Comparison of ENCODE assay signal across 15 cellular contexts in the genomic region with DNA sequence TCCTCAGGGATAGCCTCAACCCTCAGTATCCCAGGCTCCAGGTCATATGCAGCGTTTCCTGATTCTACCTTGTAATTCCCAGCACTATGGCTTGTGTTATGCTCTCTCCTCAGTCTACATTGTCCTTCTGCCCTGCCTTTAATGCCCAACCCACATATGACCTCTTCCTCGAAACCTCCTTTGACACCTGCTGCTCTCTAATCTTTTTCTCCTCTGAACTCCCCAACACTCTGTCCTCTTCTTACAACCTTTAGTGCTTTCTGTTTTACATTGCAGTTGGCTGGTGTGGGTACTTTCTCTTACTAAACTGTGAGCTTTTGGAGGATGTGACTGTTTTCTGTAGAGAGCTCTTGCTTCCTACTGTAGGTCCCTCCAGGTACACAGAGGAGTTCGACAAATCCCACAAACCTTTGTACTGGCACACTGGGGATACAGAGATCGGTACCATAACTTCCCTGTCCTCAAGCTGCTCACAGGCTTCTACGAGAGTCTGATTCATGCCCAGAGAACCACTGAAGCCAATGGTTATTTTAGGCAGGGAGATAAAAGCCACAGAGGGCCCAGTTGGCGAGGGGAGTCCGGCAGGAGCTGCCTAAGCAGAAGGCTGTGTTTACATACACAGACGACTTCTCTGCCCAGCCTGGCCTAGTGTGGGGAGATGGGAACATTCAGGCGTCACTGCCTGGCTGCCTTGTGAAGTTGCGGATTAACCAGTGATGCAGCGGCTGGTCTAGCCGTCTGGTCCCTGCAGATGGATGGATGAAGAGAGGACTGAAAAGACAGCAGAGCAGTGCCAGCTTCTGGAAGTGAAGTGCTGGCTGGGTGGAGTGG. TPM values are rescaled to one million over a fixed set of nuclear protein-coding genes. Genes with fewer than 3 reads are reported as not detected.
DNase-seq lines count a peak whose midpoint lies in the region; ATAC-seq and TF ChIP-seq lines count a peak whose summit lies in the region.
"Had no signal": no experiment of that assay in that cellular context is flagged by ENCODE, and none has a peak within 500 bp of the region (broad histone marks: within the 10 kb centered on the region; RNA-seq: fewer than 3 reads in every experiment).

No MANE protein-coding gene starts in this region.

- ATAC-seq in GM18867 (IDR thresholded peaks at IDR 0.05; ENCODE audit: unreplicated experiment), result peak; percentile 49
- no peak for ATAC-seq in HG03039 (IDR thresholded peaks at IDR 0.05; ENCODE audit: unreplicated experiment)
- ATAC-seq: foreskin keratinocyte had no signal

- H3K27ac ChIP-seq in left ventricle myocardium inferior (replicated peaks) (peak overlapping the region; percentile 75), skeletal muscle tissue (ENCODE audit: low read depth, low read length) (peak overlapping the region; percentile 87), SK-N-SH (ENCODE audit: low read depth in 2 of 2, low read length in 1 of 2) (no peak overlapping the region)
- H3K27ac ChIP-seq: foreskin keratinocyte, PC-9 had no signal

- H2AFZ ChIP-seq in SK-N-SH (ENCODE audit: low read depth), result no peak overlapping the region
- H2AFZ ChIP-seq: PC-9 had no signal

- POLR2A ChIA-PET in SK-N-SH (lab: Yijun Ruan, JAX), result no interaction called here

- CTCF ChIA-PET in SK-N-SH (lab: Yijun Ruan, JAX), result interaction anchor here (1.1 to 23.2 kb wide), 6 partner anchors 9 to 153 kb away, joined by 3 to 560 read pairs (median 8); no protein-coding TSS in a partner anchor

- H3K9ac ChIP-seq in skeletal muscle tissue (ENCODE audit: low read depth in 1 of 3, low read length in 3 of 3), result peak overlapping the region; percentile 1 to 69 (median 66)
- no peak overlapping the region for H3K9ac ChIP-seq in SK-N-SH

- no peaks in the 10 kb centered on the region for H3K9me2 ChIP-seq in SK-N-SH

- H4K20me1 ChIP-seq in SK-N-SH (ENCODE audit: insufficient read depth), result no peaks in the 10 kb centered on the region

- no peak overlapping the region for H3K4me2 ChIP-seq in SK-N-SH
- H3K4me2 ChIP-seq: PC-9 had no signal

- 77% methylated on average over 12 of the region's 12 CpGs for WGBS in SK-N-SH (ENCODE audit: low lambda C conversion rate)

- DNase-seq in amniotic epithelial cell (ENCODE audit: low read depth), result peak; percentile 70
- peak; percentile 72 for DNase-seq in left ventricle myocardium inferior
- no peak for DNase-seq in SK-N-SH
- no peak for DNase-seq in activated naive CD4-positive, alpha-beta T cell treated with Interleukin-2 at 50 U/mL for 16 hours
- no peak for DNase-seq in SW 1271 (lab: John Stamatoyannopoulos, UW)
- DNase-seq: activated gamma-delta T cell treated with Interleukin-2 at 50 U/mL for 16 hours; CD4-positive, alpha-beta T cell; foreskin keratinocyte; PC-9; stimulated activated CD4-positive, alpha-beta T cell treated with anti-CD3 and anti-CD28 coated beads, Interleukin-2, amount 100 ng/mL, for 48 hours; stimulated activated naive CD4-positive, alpha-beta T cell had no signal

- no peaks in the 10 kb centered on the region for H3K27me3 ChIP-seq in left ventricle myocardium inferior (ENCODE audit: low read depth)
- H3K27me3 ChIP-seq in skeletal muscle tissue (ENCODE audit: control insufficient read depth in 3 of 3, insufficient read depth in 3 of 3, low read length in 3 of 3), result no peaks in the 10 kb centered on the region
- H3K27me3 ChIP-seq in SK-N-SH (ENCODE audit: insufficient read depth), result no peaks in the 10 kb centered on the region

- H3K9me3 ChIP-seq in left ventricle myocardium inferior (replicated peaks) (no peaks in the 10 kb centered on the region), skeletal muscle tissue (ENCODE audit: control insufficient read depth in 3 of 3, low read length in 3 of 3) (no peaks in the 10 kb centered on the region), SK-N-SH (no peaks in the 10 kb centered on the region)

- H3K79me2 ChIP-seq in SK-N-SH (ENCODE audit: insufficient read depth), result no peaks in the 10 kb centered on the region

- H3F3A ChIP-seq in SK-N-SH (replicated peaks; ENCODE audit: insufficient read depth), result peaks cover 3% of the 10 kb centered on the region

- intact Hi-C loops in left ventricle myocardium inferior (cut with micrococcal nuclease), result no loop called here

- no peak for TF ChIP-seq CTCF in left ventricle myocardium inferior (IDR thresholded peaks at IDR 0.05; ENCODE audit: borderline replicate concordance)
- no peak for TF ChIP-seq CTCF in SK-N-SH (IDR thresholded peaks at IDR 0.05)

- H3K36me3 ChIP-seq in left ventricle myocardium inferior, result no peaks in the 10 kb centered on the region
- H3K36me3 ChIP-seq in skeletal muscle tissue (ENCODE audit: control insufficient read depth in 3 of 3, insufficient read depth in 3 of 3, low read length in 3 of 3), result no peaks in the 10 kb centered on the region
- no peaks in the 10 kb centered on the region for H3K36me3 ChIP-seq in SK-N-SH (replicated peaks in 1 of 2; ENCODE audit: control insufficient read depth in 1 of 2, insufficient read depth in 2 of 2, low read length in 1 of 2)

- no peak for TF ChIP-seq RAD21 in SK-N-SH (IDR thresholded peaks at IDR 0.05; ENCODE audit: low read length)

- H3K4me1 ChIP-seq in left ventricle myocardium inferior, result peaks cover 69% of the 10 kb centered on the region
- peaks cover 39 to 59% (median 43%) of the 10 kb centered on the region in 3 donors for H3K4me1 ChIP-seq in skeletal muscle tissue (ENCODE audit: control insufficient read depth in 3 of 3, insufficient read depth in 3 of 3, low read length in 3 of 3)
- H3K4me1 ChIP-seq in SK-N-SH (ENCODE audit: control insufficient read depth in 1 of 2, insufficient read depth in 2 of 2, low read depth in 1 of 2, low read length in 1 of 2), result peaks cover 0 to 12% of the 10 kb centered on the region in 2 experiments; a peak in 1 of 4 replicates
- H3K4me1 ChIP-seq: foreskin keratinocyte had no signal

- no peak for TF ChIP-seq EP300 in SK-N-SH (IDR thresholded peaks at IDR 0.05; ENCODE audit: borderline replicate concordance in 1 of 2, low read depth in 1 of 2, low read length in 1 of 2)

- H3K4me3 ChIP-seq in left ventricle myocardium inferior (no peak overlapping the region), skeletal muscle tissue (ENCODE audit: low read length in 3 of 3) (peak overlapping the region; percentile 32 to 49 (median 47)), SK-N-SH (ENCODE audit: low read depth in 2 of 2, low read length in 1 of 2) (no peak overlapping the region)
- H3K4me3 ChIP-seq: PC-9 had no signal

TF ChIP-seq in SK-N-SH, 30 proteins besides CTCF, POLR2A, EP300 and RAD21:
- no peak for TF ChIP-seq RFX5 (IDR thresholded peaks at IDR 0.05; ENCODE audit: low read length)
- TF ChIP-seq YY1 (IDR thresholded peaks at IDR 0.05; ENCODE audit: low read depth), result no peak
- TF ChIP-seq NFIC (IDR thresholded peaks at IDR 0.05; ENCODE audit: borderline replicate concordance), result no peak
- TF ChIP-seq CHD2 (IDR thresholded peaks at IDR 0.05; ENCODE audit: low read length, partially characterized antibody), result no peak
- TF ChIP-seq POLR2AphosphoS5 (IDR thresholded peaks at IDR 0.05; ENCODE audit: low read depth, low read length), result no peak
- no peak for TF ChIP-seq SMC3 (IDR thresholded peaks at IDR 0.05; ENCODE audit: low read depth, low read length)
- TF ChIP-seq, protein P1, sequence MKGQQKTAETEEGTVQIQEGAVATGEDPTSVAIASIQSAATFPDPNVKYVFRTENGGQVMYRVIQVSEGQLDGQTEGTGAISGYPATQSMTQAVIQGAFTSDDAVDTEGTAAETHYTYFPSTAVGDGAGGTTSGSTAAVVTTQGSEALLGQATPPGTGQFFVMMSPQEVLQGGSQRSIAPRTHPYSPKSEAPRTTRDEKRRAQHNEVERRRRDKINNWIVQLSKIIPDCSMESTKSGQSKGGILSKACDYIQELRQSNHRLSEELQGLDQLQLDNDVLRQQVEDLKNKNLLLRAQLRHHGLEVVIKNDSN (IDR thresholded peaks at IDR 0.05; ENCODE audit: borderline replicate concordance, low read depth), result no peak
- no peak for TF ChIP-seq FOXJ3 (CRISPR knock-in tag; IDR thresholded peaks at IDR 0.05)
- TF ChIP-seq, protein P2, sequence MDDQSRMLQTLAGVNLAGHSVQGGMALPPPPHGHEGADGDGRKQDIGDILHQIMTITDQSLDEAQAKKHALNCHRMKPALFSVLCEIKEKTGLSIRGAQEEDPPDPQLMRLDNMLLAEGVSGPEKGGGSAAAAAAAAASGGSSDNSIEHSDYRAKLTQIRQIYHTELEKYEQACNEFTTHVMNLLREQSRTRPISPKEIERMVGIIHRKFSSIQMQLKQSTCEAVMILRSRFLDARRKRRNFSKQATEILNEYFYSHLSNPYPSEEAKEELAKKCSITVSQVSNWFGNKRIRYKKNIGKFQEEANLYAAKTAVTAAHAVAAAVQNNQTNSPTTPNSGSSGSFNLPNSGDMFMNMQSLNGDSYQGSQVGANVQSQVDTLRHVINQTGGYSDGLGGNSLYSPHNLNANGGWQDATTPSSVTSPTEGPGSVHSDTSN (IDR thresholded peaks at IDR 0.05), result no peak
- TF ChIP-seq JUND (IDR thresholded peaks at IDR 0.05), result no peak
- TF ChIP-seq, protein P3, sequence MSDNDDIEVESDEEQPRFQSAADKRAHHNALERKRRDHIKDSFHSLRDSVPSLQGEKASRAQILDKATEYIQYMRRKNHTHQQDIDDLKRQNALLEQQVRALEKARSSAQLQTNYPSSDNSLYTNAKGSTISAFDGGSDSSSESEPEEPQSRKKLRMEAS (IDR thresholded peaks at IDR 0.05; ENCODE audit: low read depth), result no peak
- TF ChIP-seq GABPA (IDR thresholded peaks at IDR 0.05; ENCODE audit: low read depth), result no peak
- no peak for TF ChIP-seq IRF3 (IDR thresholded peaks at IDR 0.05; ENCODE audit: low read depth, low read length)
- TF ChIP-seq SIN3A (IDR thresholded peaks at IDR 0.05; ENCODE audit: borderline replicate concordance, low read depth, low read length), result no peak
TF ChIP-seq in SK-N-SH: peak in this region for 0.

RNA-seq across cellular contexts. Expression of gene EPB41L1, which starts 8.4 kb away (rescaled TPM):
- total RNA-seq in left ventricle myocardium inferior, result 14.6 TPM
- 10.4 TPM for total RNA-seq in skeletal muscle tissue
- 20.7 and 26.1 TPM in 2 replicates for polyA plus RNA-seq in SK-N-SH (2012; rRNA removed)
- 19.1 and 25.2 TPM in 2 replicates for polyA plus RNA-seq in SK-N-SH (2012; cell fraction: cytosol; rRNA removed)
- polyA plus RNA-seq in SK-N-SH (2012; cell fraction: nucleus; rRNA removed), result 24.9 and 27.9 TPM in 2 replicates
- total RNA-seq: T-helper 2 cell treated with Interferon-gamma antibody and Interleukin-4, amounts not matched to agents 100 ng/mL and 5 ng/mL, for 36 hours had no signal

Comparison
In these comparisons a context has a peak if more than half of its experiments do, and no peak if none do; other contexts are left out.
1. DNase-seq: peak in amniotic epithelial cell (single experiment) and left ventricle myocardium inferior (single experiment); none in SK-N-SH (single experiment), activated naive CD4-positive, alpha-beta T cell treated with Interleukin-2 at 50 U/mL for 16 hours (single experiment) and SW 1271 (0 of 2).
2. H3K27ac ChIP-seq: peak in left ventricle myocardium inferior (single experiment) and skeletal muscle tissue (single experiment); none in SK-N-SH (0 of 2).
3. H3K4me3 ChIP-seq: peak in skeletal muscle tissue (3 of 3); none in left ventricle myocardium inferior (single experiment) and SK-N-SH (0 of 2).